ENCODE assay signal across 12 cellular contexts in the genomic region with DNA sequence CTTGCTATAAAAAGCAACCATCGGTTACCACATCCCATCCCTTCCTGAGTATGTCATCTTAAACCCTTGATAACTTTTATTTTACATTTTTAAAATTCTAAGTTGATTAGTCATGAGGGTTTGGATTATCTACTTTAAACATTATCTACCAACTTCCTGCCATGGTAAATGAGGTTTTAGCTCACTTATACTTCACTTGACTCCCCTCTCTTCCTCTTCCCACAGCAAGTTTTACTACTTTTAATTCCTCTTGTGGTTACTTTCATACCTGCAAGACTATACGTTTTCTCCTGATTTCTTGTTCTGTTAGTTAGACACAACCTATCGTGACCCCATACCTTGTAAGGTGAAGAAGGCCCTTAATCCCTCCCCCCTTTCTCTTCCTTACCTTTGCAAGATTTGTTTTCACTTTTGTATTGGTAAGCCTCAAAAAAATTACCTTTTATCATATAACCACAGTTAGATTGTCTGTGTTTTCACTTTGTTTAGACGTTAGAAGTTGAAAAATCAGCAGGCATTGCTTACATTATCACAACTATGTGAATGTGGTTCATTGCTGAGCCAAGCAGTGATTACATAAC.
A peak's percentile ranks its signal among the peaks of the same experiment; 100 is the strongest.
DNase-seq lines count a peak whose midpoint lies in the region; ATAC-seq, FAIRE-seq and TF ChIP-seq lines count a peak whose summit lies in the region.
"Had no signal": no experiment of that assay in that cellular context is flagged by ENCODE, and none has a peak within 500 bp of the region (broad histone marks: within the 10 kb centered on the region; RNA-seq: fewer than 3 reads in every experiment).

No MANE protein-coding gene starts in this region.

- no peaks in the 10 kb centered on the region for H3K27me3 ChIP-seq in adrenal gland
- H3K27me3 ChIP-seq: BLaER1 had no signal

- H3K36me3 ChIP-seq in adrenal gland (replicated peaks in 1 of 2) (no peaks in the 10 kb centered on the region), kidney (ENCODE audit: control insufficient read depth in 1 of 2, insufficient read depth in 2 of 2, low read length in 2 of 2) (no peaks in the 10 kb centered on the region)
- H3K36me3 ChIP-seq: BLaER1 had no signal

- intact Hi-C loops in adrenal gland (cut with DNase I): no loop called here
- intact Hi-C loops in kidney (cut with DNase I): no loop called here

- no peak for TF ChIP-seq POLR2A in adrenal gland (IDR thresholded peaks at IDR 0.05)

- H3K9me3 ChIP-seq in adrenal gland (replicated peaks in 1 of 3): no peaks in the 10 kb centered on the region
- no peaks in the 10 kb centered on the region for H3K9me3 ChIP-seq in kidney (ENCODE audit: control insufficient read depth in 1 of 2, low read length in 2 of 2)
- H3K9me3 ChIP-seq: BLaER1 had no signal

- no peak for TF ChIP-seq CTCF in adrenal gland (IDR thresholded peaks at IDR 0.05)
- TF ChIP-seq CTCF in kidney (IDR thresholded peaks at IDR 0.05; ENCODE audit: borderline replicate concordance, extremely low read depth, insufficient read depth): no peak

- 53 to 68% (median 54%) methylated on average over 4 of the region's 4 CpGs for WGBS in adrenal gland, 4 donors

- H3K9ac ChIP-seq in kidney (ENCODE audit: low read length in 2 of 2): no peak overlapping the region
- H3K9ac ChIP-seq: BLaER1, KMS-11 had no signal

- ATAC-seq in GM18867 (IDR thresholded peaks at IDR 0.05; ENCODE audit: unreplicated experiment): no peak

- no peak for FAIRE-seq in kidney (lab: Jason Lieb, UNC)

- no peaks in the 10 kb centered on the region for H3K4me1 ChIP-seq in adrenal gland (replicated peaks in 1 of 2)
- no peaks in the 10 kb centered on the region for H3K4me1 ChIP-seq in kidney (ENCODE audit: control insufficient read depth in 1 of 2, insufficient read depth in 1 of 2, low read depth in 1 of 2, low read length in 2 of 2)
- H3K4me1 ChIP-seq: BLaER1 had no signal

- peak; percentile 87 for DNase-seq in A172 (ENCODE audit: low spot score)
- DNase-seq in GDM1 (lab: John Stamatoyannopoulos, UW): peak; percentile 36
- DNase-seq in OCI-M1 (lab: John Stamatoyannopoulos, UW): peak; percentile 47
- peak; percentile 20 for DNase-seq in dermis blood vessel endothelial cell
- no peak for DNase-seq in adrenal gland
- DNase-seq in kidney: no peak
- no peak for DNase-seq in NCI-H748 (lab: John Stamatoyannopoulos, UW; ENCODE audit: unreplicated experiment)
- DNase-seq: activated CD4-positive, alpha-beta T cell treated with anti-CD3 and anti-CD28 coated beads, Interleukin-2, amount 50 U/mL, for 4 hours; amniotic stem cell had no signal

- H3K27ac ChIP-seq in adrenal gland (no peak overlapping the region), kidney (ENCODE audit: low read depth in 2 of 2, low read length in 2 of 2) (no peak overlapping the region)
- H3K27ac ChIP-seq: BLaER1, KMS-11 had no signal

- H3K4me3 ChIP-seq in adrenal gland (no peak overlapping the region), kidney (ENCODE audit: low read length in 2 of 2) (no peak overlapping the region)
- H3K4me3 ChIP-seq: BLaER1 had no signal

Comparison
In these comparisons a context has a peak if more than half of its experiments do, and no peak if none do; other contexts are left out.
1. DNase-seq: peak in A172 (single experiment), GDM1 (single experiment), OCI-M1 (single experiment) and dermis blood vessel endothelial cell (single experiment); none in adrenal gland (0 of 7), kidney (single experiment) and NCI-H748 (single experiment).